8 cellular contexts compared by ENCODE assay signal in the genomic region with DNA sequence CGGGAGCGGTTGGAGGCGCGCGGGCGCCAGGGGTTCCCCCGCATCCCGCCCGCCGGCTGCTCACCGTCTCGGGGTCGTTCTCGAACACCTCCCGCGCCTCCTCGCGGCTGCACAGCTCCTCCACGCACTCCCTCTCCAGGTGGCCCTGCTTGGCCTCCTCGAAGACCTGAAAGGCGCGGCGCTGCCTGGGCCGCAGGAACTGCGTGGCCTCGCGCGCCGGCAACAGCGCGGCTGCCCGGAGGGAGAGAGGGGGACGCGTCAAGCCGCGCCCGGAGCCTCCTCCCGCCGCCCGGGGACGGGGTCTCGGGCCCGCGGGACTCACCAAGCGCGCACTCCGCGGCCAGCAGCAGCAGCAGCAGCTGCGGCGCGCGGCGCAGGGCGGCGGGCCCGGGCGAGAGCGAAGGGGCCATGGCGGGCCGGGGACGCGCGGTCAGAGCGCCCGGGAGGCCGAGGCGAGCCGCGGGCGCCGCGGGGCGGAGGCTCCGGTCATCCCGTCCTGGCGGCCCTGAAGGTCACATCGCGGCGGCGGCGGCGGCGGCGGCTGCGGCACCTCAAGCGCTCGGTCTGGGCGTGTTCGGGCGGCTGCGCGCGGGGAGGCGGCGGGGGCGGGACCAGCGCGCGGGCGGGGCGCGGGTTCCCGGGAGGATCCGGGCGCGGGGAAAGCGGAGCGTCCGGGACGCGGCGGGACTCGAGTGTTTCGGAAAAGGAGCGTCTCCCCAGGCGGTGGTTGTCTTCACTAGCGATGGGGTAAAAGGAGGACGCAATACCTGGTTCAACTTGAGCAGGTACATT. TPM values are rescaled to one million over a fixed set of nuclear protein-coding genes. Genes with fewer than 3 reads are reported as not detected.
DNase-seq lines count a peak whose midpoint lies in the region; ATAC-seq and TF ChIP-seq lines count a peak whose summit lies in the region.

A gene (minus strand): TSS at position 566 of the 792 bp plus-strand sequence. CDS start 156 bp downstream, at position 410.

- WGBS in upper lobe of left lung, 2 donors, result 0% methylated on average over 34 to 86 of the region's 118 CpGs

- H3K27me3 ChIP-seq in upper lobe of left lung, result peaks cover 0 to 12% (median 0%) of the 10 kb centered on the region in 4 donors

- no peak for TF ChIP-seq EP300 in upper lobe of left lung (IDR thresholded peaks at IDR 0.05)

- TF ChIP-seq CTCF in epithelial cell of proximal tubule (conservative IDR thresholded peaks at IDR 0.05; ENCODE audit: low read depth, low read length) (no peak), mucosa of descending colon (IDR thresholded peaks at IDR 0.05) (no peak), upper lobe of left lung (IDR thresholded peaks at IDR 0.05) (peak in 1 of 6 experiments; percentile 23)

- in situ Hi-C loops in Caki2 (cut with HindIII; ENCODE audit: low pct_unique_long_range_greater_than_20kb, low sequenced_read_pairs), result no loop called here

- TF ChIP-seq POLR2A in upper lobe of left lung (IDR thresholded peaks at IDR 0.05), result no peak

- peaks cover 38% of the 10 kb centered on the region for H3K4me1 ChIP-seq in mucosa of descending colon (ENCODE audit: low read depth)
- peaks cover 30 to 52% (median 34%) of the 10 kb centered on the region in 4 donors for H3K4me1 ChIP-seq in upper lobe of left lung

- ATAC-seq in HG02885 (IDR thresholded peaks at IDR 0.05; ENCODE audit: poor library complexity, unreplicated experiment) (peak; percentile 34), mucosa of descending colon (peak; percentile 35), upper lobe of left lung (ENCODE audit: low FRiP score in 2 of 2) (peak in 1 of 2 donors; percentile 73), HG03354 (IDR thresholded peaks at IDR 0.05; ENCODE audit: poor library complexity, severe bottlenecking, unreplicated experiment) (no peak)

- intact Hi-C loops in mucosa of descending colon (cut with DNase I, micrococcal nuclease), result no loop called here

- H3K9me3 ChIP-seq in mucosa of descending colon (no peaks in the 10 kb centered on the region), upper lobe of left lung (no peaks in the 10 kb centered on the region)

- H3K4me3 ChIP-seq in epithelial cell of proximal tubule (ENCODE audit: low read depth, low read length) (peak within 1 kb of the TSS; percentile 76), mucosa of descending colon (peak within 1 kb of the TSS; percentile 54), upper lobe of left lung (peak within 1 kb of the TSS; percentile 80 to 86 (median 84))

- H3K27ac ChIP-seq in upper lobe of left lung, result peak within 1 kb of the TSS; percentile 83 to 91 (median 88)

- DNase-seq in Caki2 (ENCODE audit: low read depth) (peak; percentile 29), epithelial cell of proximal tubule (ENCODE audit: low read depth) (no peak), mucosa of descending colon (peak; percentile 77 to 86 (median 79)), upper lobe of left lung (peak in 1 of 2 donors; percentile 94), NCI-H524 treated with DMSO at 0.1 percent for 48 hours (lab: John Stamatoyannopoulos, UW) (no peak)
- peak; percentile 34 for DNase-seq in activated CD4-positive, CD25-positive, alpha-beta regulatory T cell treated with anti-CD3 and anti-CD28 coated beads, Interleukin-2, amount 50 U/mL, for 72 hours

- H3K36me3 ChIP-seq in mucosa of descending colon (ENCODE audit: low read depth) (no peaks in the 10 kb centered on the region), upper lobe of left lung (no peaks in the 10 kb centered on the region)

RNA-seq across cellular contexts. Expression of the gene that starts here (rescaled TPM):
- 25.1 and 29.4 TPM in 2 replicates for total RNA-seq in Caki2 (2014; rRNA removed; shearing (Covaris generic); ENCODE audit: low replicate concordance)
- total RNA-seq in epithelial cell of proximal tubule, result 127 and 142 TPM in 2 replicates
- 100 to 1,000 TPM; 101 to 168 (median 113) TPM for total RNA-seq in mucosa of descending colon
- 100 to 1,000 TPM; 129 to 299 (median 180) TPM for total RNA-seq in upper lobe of left lung

Comparison
In these comparisons a context has a peak if more than half of its experiments do, and no peak if none do; other contexts are left out.
1. DNase-seq: peak in Caki2 (single experiment), activated CD4-positive, CD25-positive, alpha-beta regulatory T cell treated with anti-CD3 and anti-CD28 coated beads, Interleukin-2, amount 50 U/mL, for 72 hours (single experiment) and mucosa of descending colon (3 of 3); none in epithelial cell of proximal tubule (single experiment) and NCI-H524 treated with DMSO at 0.1 percent for 48 hours (single experiment).
2. Peak in every context shown above with its lines, with median percentiles within 50 percentile points of each other: H3K4me3 ChIP-seq.